ENCODE assay signal across 1 cellular context in the genomic region with DNA sequence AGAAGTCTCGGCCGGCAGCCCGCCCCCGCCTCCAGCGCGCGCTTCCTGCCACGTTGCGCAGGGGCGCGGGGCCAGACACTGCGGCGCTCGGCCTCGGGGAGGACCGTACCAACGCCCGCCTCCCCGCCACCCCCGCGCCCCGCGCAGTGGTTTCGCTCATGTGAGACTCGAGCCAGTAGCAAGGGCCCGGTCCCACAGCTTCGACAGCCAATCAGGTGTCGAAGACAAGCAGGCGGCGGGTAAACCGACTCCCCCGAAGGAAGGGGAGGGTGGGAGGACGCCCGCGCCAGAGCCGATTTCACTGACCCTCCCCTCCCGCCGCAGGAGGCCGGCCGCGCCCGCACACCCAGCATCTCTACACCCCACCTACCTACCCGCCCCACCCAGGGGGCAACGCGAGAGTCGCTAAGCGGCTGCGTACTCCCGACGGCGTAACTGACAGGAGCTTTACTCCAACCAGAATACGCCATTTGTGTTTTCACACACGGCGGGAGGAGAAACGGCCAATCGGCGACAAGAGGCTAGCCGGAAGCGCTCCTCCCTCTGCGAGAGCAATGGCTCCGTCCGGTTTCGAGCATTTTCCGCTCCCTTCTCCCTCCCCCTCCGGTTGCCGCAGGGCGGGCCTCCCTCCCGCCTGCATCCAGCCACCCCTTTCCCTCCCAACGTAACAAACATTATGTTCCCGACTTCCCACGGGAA.
A peak's percentile ranks its signal among the peaks of the same experiment; 100 is the strongest.
TF ChIP-seq lines count a peak whose summit lies in the region.

No MANE protein-coding gene starts in this region.

TF ChIP-seq in HepG2, 621 proteins besides CTCF, POLR2A, EP300 and RAD21 (continued from another document and continues in another):
- TF ChIP-seq, protein P1, sequence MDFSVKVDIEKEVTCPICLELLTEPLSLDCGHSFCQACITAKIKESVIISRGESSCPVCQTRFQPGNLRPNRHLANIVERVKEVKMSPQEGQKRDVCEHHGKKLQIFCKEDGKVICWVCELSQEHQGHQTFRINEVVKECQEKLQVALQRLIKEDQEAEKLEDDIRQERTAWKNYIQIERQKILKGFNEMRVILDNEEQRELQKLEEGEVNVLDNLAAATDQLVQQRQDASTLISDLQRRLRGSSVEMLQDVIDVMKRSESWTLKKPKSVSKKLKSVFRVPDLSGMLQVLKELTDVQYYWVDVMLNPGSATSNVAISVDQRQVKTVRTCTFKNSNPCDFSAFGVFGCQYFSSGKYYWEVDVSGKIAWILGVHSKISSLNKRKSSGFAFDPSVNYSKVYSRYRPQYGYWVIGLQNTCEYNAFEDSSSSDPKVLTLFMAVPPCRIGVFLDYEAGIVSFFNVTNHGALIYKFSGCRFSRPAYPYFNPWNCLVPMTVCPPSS (IDR thresholded peaks at IDR 0.05): no peak
- TF ChIP-seq, protein P2, sequence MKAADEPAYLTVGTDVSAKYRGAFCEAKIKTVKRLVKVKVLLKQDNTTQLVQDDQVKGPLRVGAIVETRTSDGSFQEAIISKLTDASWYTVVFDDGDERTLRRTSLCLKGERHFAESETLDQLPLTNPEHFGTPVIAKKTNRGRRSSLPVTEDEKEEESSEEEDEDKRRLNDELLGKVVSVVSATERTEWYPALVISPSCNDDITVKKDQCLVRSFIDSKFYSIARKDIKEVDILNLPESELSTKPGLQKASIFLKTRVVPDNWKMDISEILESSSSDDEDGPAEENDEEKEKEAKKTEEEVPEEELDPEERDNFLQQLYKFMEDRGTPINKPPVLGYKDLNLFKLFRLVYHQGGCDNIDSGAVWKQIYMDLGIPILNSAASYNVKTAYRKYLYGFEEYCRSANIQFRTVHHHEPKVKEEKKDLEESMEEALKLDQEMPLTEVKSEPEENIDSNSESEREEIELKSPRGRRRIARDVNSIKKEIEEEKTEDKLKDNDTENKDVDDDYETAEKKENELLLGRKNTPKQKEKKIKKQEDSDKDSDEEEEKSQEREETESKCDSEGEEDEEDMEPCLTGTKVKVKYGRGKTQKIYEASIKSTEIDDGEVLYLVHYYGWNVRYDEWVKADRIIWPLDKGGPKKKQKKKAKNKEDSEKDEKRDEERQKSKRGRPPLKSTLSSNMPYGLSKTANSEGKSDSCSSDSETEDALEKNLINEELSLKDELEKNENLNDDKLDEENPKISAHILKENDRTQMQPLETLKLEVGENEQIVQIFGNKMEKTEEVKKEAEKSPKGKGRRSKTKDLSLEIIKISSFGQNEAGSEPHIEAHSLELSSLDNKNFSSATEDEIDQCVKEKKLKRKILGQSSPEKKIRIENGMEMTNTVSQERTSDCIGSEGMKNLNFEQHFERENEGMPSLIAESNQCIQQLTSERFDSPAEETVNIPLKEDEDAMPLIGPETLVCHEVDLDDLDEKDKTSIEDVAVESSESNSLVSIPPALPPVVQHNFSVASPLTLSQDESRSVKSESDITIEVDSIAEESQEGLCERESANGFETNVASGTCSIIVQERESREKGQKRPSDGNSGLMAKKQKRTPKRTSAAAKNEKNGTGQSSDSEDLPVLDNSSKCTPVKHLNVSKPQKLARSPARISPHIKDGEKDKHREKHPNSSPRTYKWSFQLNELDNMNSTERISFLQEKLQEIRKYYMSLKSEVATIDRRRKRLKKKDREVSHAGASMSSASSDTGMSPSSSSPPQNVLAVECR (CRISPR knock-in tag; IDR thresholded peaks at IDR 0.05; ENCODE audit: borderline replicate concordance): peak; percentile 60; the same call in 1 of the 2 replicates
- TF ChIP-seq TBX2 (CRISPR knock-in tag; IDR thresholded peaks at IDR 0.05; ENCODE audit: borderline replicate concordance) (peak; percentile 70), HOXA7 (CRISPR knock-in tag; IDR thresholded peaks at IDR 0.05) (0 out of 2 replicates have a peak, but pooled peaks have one; percentile 86), RBM39 (IDR thresholded peaks at IDR 0.05; ENCODE audit: low read depth, low read length, poor library complexity, severe bottlenecking) (peak; percentile 91), GABPB1 (CRISPR knock-in tag; IDR thresholded peaks at IDR 0.05) (peak; percentile 95), ZKSCAN8 (CRISPR knock-in tag; IDR thresholded peaks at IDR 0.05; ENCODE audit: borderline replicate concordance) (peak; percentile 16; the same call in 1 of the 2 replicates), AKAP8 (CRISPR knock-in tag; IDR thresholded peaks at IDR 0.05) (peak; percentile 99), PAX8 (CRISPR knock-in tag; IDR thresholded peaks at IDR 0.05; ENCODE audit: borderline replicate concordance) (no peak), PCBP2 (optimal IDR thresholded peaks at IDR 0.05; ENCODE audit: low read depth, low read length, poor library complexity, severe bottlenecking) (peak; percentile 19), KDM4B (CRISPR knock-in tag; IDR thresholded peaks at IDR 0.05) (no peak), FOXA1 (IDR thresholded peaks at IDR 0.05) (no peak), FOXA1 (CRISPR knock-in tag; IDR thresholded peaks at IDR 0.05) (no peak), ZNF260 (CRISPR knock-in tag; IDR thresholded peaks at IDR 0.05; ENCODE audit: borderline replicate concordance, low read depth) (no peak), TBP (CRISPR knock-in tag; IDR thresholded peaks at IDR 0.05) (no peak), ZNF382 (CRISPR knock-in tag; IDR thresholded peaks at IDR 0.05; ENCODE audit: borderline replicate concordance) (no peak), HNRNPLL (IDR thresholded peaks at IDR 0.05; ENCODE audit: low read depth, low read length, poor library complexity, severe bottlenecking) (peak; percentile 62)
- TF ChIP-seq, protein P3, sequence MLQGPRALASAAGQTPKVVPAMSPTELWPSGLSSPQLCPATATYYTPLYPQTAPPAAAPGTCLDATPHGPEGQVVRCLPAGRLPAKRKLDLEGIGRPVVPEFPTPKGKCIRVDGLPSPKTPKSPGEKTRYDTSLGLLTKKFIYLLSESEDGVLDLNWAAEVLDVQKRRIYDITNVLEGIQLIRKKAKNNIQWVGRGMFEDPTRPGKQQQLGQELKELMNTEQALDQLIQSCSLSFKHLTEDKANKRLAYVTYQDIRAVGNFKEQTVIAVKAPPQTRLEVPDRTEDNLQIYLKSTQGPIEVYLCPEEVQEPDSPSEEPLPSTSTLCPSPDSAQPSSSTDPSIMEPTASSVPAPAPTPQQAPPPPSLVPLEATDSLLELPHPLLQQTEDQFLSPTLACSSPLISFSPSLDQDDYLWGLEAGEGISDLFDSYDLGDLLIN (CRISPR knock-in tag; IDR thresholded peaks at IDR 0.05; ENCODE audit: borderline replicate concordance): no peak
- TF ChIP-seq, protein P4, sequence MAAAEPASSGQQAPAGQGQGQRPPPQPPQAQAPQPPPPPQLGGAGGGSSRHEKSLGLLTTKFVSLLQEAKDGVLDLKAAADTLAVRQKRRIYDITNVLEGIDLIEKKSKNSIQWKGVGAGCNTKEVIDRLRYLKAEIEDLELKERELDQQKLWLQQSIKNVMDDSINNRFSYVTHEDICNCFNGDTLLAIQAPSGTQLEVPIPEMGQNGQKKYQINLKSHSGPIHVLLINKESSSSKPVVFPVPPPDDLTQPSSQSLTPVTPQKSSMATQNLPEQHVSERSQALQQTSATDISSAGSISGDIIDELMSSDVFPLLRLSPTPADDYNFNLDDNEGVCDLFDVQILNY (CRISPR knock-in tag; conservative IDR thresholded peaks at IDR 0.05): peak; percentile 93
- TF ChIP-seq, protein P5, sequence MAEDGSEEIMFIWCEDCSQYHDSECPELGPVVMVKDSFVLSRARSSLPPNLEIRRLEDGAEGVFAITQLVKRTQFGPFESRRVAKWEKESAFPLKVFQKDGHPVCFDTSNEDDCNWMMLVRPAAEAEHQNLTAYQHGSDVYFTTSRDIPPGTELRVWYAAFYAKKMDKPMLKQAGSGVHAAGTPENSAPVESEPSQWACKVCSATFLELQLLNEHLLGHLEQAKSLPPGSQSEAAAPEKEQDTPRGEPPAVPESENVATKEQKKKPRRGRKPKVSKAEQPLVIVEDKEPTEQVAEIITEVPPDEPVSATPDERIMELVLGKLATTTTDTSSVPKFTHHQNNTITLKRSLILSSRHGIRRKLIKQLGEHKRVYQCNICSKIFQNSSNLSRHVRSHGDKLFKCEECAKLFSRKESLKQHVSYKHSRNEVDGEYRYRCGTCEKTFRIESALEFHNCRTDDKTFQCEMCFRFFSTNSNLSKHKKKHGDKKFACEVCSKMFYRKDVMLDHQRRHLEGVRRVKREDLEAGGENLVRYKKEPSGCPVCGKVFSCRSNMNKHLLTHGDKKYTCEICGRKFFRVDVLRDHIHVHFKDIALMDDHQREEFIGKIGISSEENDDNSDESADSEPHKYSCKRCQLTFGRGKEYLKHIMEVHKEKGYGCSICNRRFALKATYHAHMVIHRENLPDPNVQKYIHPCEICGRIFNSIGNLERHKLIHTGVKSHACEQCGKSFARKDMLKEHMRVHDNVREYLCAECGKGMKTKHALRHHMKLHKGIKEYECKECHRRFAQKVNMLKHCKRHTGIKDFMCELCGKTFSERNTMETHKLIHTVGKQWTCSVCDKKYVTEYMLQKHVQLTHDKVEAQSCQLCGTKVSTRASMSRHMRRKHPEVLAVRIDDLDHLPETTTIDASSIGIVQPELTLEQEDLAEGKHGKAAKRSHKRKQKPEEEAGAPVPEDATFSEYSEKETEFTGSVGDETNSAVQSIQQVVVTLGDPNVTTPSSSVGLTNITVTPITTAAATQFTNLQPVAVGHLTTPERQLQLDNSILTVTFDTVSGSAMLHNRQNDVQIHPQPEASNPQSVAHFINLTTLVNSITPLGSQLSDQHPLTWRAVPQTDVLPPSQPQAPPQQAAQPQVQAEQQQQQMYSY (CRISPR knock-in tag; IDR thresholded peaks at IDR 0.05): 0 out of 2 replicates have a peak, but pooled peaks have one; percentile 23
- TF ChIP-seq, protein P6, sequence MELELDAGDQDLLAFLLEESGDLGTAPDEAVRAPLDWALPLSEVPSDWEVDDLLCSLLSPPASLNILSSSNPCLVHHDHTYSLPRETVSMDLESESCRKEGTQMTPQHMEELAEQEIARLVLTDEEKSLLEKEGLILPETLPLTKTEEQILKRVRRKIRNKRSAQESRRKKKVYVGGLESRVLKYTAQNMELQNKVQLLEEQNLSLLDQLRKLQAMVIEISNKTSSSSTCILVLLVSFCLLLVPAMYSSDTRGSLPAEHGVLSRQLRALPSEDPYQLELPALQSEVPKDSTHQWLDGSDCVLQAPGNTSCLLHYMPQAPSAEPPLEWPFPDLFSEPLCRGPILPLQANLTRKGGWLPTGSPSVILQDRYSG (CRISPR knock-in tag; IDR thresholded peaks at IDR 0.05): 0 out of 2 replicates have a peak, but pooled peaks have one; percentile 58
- TF ChIP-seq, protein P7, sequence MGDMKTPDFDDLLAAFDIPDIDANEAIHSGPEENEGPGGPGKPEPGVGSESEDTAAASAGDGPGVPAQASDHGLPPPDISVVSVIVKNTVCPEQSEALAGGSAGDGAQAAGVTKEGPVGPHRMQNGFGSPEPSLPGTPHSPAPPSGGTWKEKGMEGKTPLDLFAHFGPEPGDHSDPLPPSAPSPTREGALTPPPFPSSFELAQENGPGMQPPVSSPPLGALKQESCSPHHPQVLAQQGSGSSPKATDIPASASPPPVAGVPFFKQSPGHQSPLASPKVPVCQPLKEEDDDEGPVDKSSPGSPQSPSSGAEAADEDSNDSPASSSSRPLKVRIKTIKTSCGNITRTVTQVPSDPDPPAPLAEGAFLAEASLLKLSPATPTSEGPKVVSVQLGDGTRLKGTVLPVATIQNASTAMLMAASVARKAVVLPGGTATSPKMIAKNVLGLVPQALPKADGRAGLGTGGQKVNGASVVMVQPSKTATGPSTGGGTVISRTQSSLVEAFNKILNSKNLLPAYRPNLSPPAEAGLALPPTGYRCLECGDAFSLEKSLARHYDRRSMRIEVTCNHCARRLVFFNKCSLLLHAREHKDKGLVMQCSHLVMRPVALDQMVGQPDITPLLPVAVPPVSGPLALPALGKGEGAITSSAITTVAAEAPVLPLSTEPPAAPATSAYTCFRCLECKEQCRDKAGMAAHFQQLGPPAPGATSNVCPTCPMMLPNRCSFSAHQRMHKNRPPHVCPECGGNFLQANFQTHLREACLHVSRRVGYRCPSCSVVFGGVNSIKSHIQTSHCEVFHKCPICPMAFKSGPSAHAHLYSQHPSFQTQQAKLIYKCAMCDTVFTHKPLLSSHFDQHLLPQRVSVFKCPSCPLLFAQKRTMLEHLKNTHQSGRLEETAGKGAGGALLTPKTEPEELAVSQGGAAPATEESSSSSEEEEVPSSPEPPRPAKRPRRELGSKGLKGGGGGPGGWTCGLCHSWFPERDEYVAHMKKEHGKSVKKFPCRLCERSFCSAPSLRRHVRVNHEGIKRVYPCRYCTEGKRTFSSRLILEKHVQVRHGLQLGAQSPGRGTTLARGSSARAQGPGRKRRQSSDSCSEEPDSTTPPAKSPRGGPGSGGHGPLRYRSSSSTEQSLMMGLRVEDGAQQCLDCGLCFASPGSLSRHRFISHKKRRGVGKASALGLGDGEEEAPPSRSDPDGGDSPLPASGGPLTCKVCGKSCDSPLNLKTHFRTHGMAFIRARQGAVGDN (CRISPR knock-in tag; IDR thresholded peaks at IDR 0.05): peak; percentile 93
- TF ChIP-seq, protein P8, sequence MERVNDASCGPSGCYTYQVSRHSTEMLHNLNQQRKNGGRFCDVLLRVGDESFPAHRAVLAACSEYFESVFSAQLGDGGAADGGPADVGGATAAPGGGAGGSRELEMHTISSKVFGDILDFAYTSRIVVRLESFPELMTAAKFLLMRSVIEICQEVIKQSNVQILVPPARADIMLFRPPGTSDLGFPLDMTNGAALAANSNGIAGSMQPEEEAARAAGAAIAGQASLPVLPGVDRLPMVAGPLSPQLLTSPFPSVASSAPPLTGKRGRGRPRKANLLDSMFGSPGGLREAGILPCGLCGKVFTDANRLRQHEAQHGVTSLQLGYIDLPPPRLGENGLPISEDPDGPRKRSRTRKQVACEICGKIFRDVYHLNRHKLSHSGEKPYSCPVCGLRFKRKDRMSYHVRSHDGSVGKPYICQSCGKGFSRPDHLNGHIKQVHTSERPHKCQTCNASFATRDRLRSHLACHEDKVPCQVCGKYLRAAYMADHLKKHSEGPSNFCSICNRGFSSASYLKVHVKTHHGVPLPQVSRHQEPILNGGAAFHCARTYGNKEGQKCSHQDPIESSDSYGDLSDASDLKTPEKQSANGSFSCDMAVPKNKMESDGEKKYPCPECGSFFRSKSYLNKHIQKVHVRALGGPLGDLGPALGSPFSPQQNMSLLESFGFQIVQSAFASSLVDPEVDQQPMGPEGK (CRISPR knock-in tag; IDR thresholded peaks at IDR 0.05): peak; percentile 90
- TF ChIP-seq, protein P9, sequence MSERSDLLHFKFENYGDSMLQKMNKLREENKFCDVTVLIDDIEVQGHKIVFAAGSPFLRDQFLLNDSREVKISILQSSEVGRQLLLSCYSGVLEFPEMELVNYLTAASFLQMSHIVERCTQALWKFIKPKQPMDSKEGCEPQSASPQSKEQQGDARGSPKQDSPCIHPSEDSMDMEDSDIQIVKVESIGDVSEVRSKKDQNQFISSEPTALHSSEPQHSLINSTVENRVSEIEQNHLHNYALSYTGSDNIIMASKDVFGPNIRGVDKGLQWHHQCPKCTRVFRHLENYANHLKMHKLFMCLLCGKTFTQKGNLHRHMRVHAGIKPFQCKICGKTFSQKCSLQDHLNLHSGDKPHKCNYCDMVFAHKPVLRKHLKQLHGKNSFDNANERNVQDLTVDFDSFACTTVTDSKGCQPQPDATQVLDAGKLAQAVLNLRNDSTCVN (CRISPR knock-in tag; IDR thresholded peaks at IDR 0.05; ENCODE audit: borderline replicate concordance): no peak
- TF ChIP-seq, protein P10, sequence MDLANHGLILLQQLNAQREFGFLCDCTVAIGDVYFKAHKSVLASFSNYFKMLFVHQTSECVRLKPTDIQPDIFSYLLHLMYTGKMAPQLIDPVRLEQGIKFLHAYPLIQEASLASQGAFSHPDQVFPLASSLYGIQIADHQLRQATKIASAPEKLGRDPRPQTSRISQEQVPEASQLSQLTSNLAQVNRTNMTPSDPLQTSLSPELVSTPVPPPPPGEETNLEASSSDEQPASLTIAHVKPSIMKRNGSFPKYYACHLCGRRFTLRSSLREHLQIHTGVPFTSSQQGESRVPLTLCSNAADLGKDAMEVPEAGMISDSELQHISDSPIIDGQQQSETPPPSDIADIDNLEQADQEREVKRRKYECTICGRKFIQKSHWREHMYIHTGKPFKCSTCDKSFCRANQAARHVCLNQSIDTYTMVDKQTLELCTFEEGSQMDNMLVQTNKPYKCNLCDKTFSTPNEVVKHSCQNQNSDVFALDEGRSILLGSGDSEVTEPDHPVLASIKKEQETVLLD (CRISPR knock-in tag; IDR thresholded peaks at IDR 0.05; ENCODE audit: low read depth): peak; percentile 75
